In the genomic region with DNA sequence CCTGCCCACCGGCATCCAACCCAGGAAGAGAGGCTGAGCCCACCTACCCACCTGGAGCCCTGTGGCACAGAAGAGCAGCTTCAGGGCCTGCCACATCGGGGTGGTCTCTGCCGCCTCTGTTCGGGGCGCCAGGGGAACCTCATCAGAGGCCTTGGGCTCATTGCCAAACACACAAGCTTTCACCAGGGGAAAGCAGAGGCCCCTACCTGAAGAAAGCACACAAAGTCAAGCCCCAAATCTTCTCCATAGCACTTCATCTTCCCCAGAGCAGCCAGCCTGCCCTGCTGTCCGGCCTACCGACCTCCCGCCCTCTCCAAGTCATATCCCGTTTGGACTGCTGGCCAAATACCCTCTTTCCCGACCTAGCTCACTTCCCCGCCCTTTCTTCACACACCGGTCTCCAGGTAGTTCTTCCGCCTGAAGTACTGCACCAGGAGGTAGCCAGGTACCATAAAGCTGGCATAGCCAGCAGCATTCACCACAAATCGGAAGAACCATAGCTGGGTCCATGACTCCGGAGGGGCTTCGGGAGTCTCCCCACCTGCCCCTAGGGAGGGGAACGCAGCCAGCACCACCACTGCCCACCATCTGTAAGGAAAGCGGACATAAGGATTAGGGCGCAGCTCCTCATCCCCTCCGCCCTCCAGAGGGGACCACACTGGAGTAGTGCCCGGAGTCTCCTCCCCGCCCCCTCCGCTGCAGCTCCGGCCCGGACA, we compare ENCODE assay signal across 7 cellular contexts. TPM values are rescaled to one million over a fixed set of nuclear protein-coding genes. Genes with fewer than 3 reads are reported as not detected.
DNase-seq lines count a peak whose midpoint lies in the region; ATAC-seq and TF ChIP-seq lines count a peak whose summit lies in the region.

No MANE protein-coding gene starts in this region.

- peak overlapping the region; percentile 87 for H3K4me3 Mint-ChIP-seq in chondrocyte (ENCODE audit: unreplicated experiment)

- peaks cover 68% of the 10 kb centered on the region for H3K36me3 ChIP-seq in OCI-LY3 (replicated peaks; ENCODE audit: low read depth, low read length)
- H3K36me3 ChIP-seq in mucosa of rectum (ENCODE audit: control insufficient read depth in 2 of 2, insufficient read depth in 2 of 2, low read length in 2 of 2): peaks cover 39 to 54% of the 10 kb centered on the region in 2 donors

- ATAC-seq in HG03521 (IDR thresholded peaks at IDR 0.05; ENCODE audit: unreplicated experiment) (no peak), GM18511 (IDR thresholded peaks at IDR 0.05; ENCODE audit: unreplicated experiment) (no peak)

- H3K4me1 ChIP-seq in OCI-LY3 (ENCODE audit: low read length): peaks cover 52% of the 10 kb centered on the region
- H3K4me1 ChIP-seq in mucosa of rectum (ENCODE audit: control insufficient read depth in 2 of 2, insufficient read depth in 2 of 2, low read length in 2 of 2): peaks cover 16 to 19% of the 10 kb centered on the region in 2 donors

- H3K27ac Mint-ChIP-seq in chondrocyte (ENCODE audit: unreplicated experiment): peak overlapping the region; percentile 91

- peak; percentile 32 for TF ChIP-seq POLR2A in GM18951 (IDR thresholded peaks at IDR 0.05; ENCODE audit: extremely low read depth, insufficient read depth, insufficient read length)

- H3K4me2 ChIP-seq in OCI-LY3 (ENCODE audit: low read length): peak overlapping the region; percentile 99

- H3K27me3 Mint-ChIP-seq in chondrocyte (ENCODE audit: low read depth): no peaks in the 10 kb centered on the region

- no peak overlapping the region for H2AFZ ChIP-seq in OCI-LY3 (ENCODE audit: low read depth, low read length)

- H3K27me3 ChIP-seq in OCI-LY3 (ENCODE audit: low read depth, low read length) (no peaks in the 10 kb centered on the region), mucosa of rectum (ENCODE audit: control insufficient read depth in 2 of 2, insufficient read depth in 2 of 2, low read length in 2 of 2) (no peaks in the 10 kb centered on the region)

- TF ChIP-seq CTCF in OCI-LY3 (IDR thresholded peaks at IDR 0.05; ENCODE audit: low read depth, low read length): no peak
- no peak for TF ChIP-seq CTCF in chondrocyte (IDR thresholded peaks at IDR 0.05)

- H3K4me3 ChIP-seq in OCI-LY3 (ENCODE audit: low read length): peak overlapping the region; percentile 84
- H3K4me3 ChIP-seq in mucosa of rectum (ENCODE audit: low read length in 2 of 2): peak overlapping the region; percentile 73 to 81

- peaks cover 53% of the 10 kb centered on the region for H3K4me1 Mint-ChIP-seq in chondrocyte (ENCODE audit: low read depth)

- DNase-seq in chondrocyte (ENCODE audit: low spot score) (no peak), cortex of kidney (lab: John Stamatoyannopoulos, UW) (no peak)

- peak overlapping the region; percentile 99 for H3K9ac ChIP-seq in OCI-LY3 (ENCODE audit: low read length)
- peak overlapping the region; percentile 75 to 82 for H3K9ac ChIP-seq in mucosa of rectum (ENCODE audit: low read depth in 1 of 2, low read length in 2 of 2)

- H3K9me3 Mint-ChIP-seq in chondrocyte (ENCODE audit: low read depth): no peaks in the 10 kb centered on the region

- H3K36me3 Mint-ChIP-seq in chondrocyte (ENCODE audit: low read depth): peaks cover 32% of the 10 kb centered on the region

- H3K9me3 ChIP-seq in OCI-LY3 (ENCODE audit: insufficient read depth, low read length) (no peaks in the 10 kb centered on the region), mucosa of rectum (ENCODE audit: control insufficient read depth in 2 of 2, low read length in 2 of 2) (no peaks in the 10 kb centered on the region)

- H4K20me1 ChIP-seq in OCI-LY3 (ENCODE audit: insufficient read depth, low read length): peaks cover 46% of the 10 kb centered on the region

- peaks cover 59% of the 10 kb centered on the region for H3K79me2 ChIP-seq in OCI-LY3 (ENCODE audit: low read length)

- in situ Hi-C loops in GM18951 (cut with MboI; ENCODE audit: low sequenced_read_pairs, unreplicated experiment): no loop called here

- H3K27ac ChIP-seq in OCI-LY3 (ENCODE audit: low read length) (peak overlapping the region; percentile 94), mucosa of rectum (ENCODE audit: low read depth in 2 of 2, low read length in 2 of 2) (peak overlapping the region; percentile 81 to 88)

RNA-seq across cellular contexts. Expression of a gene that starts 0.9 kb away (rescaled TPM):
- 71.5 to 83.1 TPM (median 75.7 TPM) in 3 replicates for total RNA-seq in chondrocyte

RNA-seq across cellular contexts. Expression of a gene that starts 8.9 kb away (rescaled TPM):
- 3.0 to 7.0 TPM (median 6.2 TPM) in 3 replicates for total RNA-seq in chondrocyte

RNA-seq across cellular contexts. Expression of a gene that starts 9.5 kb away (rescaled TPM):
- total RNA-seq in chondrocyte: 508 to 805 TPM (median 512 TPM) in 3 replicates

RNA-seq across cellular contexts. Expression of a gene that starts 13.8 kb away (rescaled TPM):
- 0.05 TPM in 1 of 3 replicates, not detected in the others for total RNA-seq in chondrocyte

RNA-seq across cellular contexts. Expression of a gene that starts 33.1 kb away (rescaled TPM):
- 161 to 231 TPM (median 221 TPM) in 3 replicates for total RNA-seq in chondrocyte
